In the genomic region with DNA sequence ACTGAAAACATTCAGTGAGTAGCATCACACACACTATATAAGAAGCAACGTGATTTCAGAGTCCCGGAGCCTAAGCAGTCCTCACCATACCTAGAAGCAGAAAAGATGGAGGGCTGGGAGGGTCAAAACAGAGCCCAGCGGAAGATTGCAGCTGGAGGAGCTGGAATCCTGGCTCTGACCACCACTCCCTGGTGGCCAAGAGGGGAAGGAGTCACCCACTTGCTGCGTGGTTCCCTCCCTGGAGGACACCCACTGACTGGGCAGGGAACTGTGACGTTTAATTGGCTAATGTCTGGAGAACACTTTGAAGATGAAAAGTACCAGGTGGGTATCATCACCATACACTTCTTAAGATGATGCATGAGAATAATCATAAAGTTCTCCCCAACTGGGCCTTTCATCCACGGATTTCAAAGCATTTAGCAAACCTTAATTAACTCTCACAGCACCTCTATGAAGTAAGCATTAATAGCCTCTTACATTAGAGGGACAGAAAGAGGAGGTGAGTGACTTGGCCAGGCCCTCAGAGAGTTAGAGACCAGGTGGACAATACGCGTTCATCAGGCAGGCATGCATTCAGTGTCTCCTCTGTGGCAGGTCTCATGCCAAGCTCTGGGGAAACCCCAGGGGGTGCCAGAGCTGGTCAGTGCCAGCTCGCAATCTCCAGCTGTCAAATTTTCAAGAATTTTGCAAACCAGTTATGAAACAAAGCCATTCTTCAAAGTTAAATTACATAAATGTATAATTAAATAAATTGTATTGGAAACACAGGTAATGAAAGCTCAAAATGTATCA, we compare ENCODE assay signal across 27 cellular contexts.
"Had no signal": no experiment of that assay in that cellular context is flagged by ENCODE, and none has a peak within 500 bp of the region (broad histone marks: within the 10 kb centered on the region; RNA-seq: fewer than 3 reads in every experiment).

No MANE protein-coding gene starts in this region.

- H3K27me3 Mint-ChIP-seq: activated naive CD8-positive, alpha-beta T cell treated with anti-CD3 and anti-CD28 coated beads, Interleukin-2, amount 50 U/mL, for 24 hours had no signal

- H3K27ac ChIP-seq: esophagus squamous epithelium, parathyroid adenoma, transverse colon, uterus had no signal

- H3K27ac Mint-ChIP-seq: activated CD8-positive, alpha-beta T cell treated with anti-CD3 and anti-CD28 coated beads, Interleukin-2, amount 10 ng/mL, durations not matched to agents 7 days and 5 days; activated naive CD8-positive, alpha-beta T cell treated with anti-CD3 and anti-CD28 coated beads, Interleukin-2, amount 50 U/mL, for 24 hours; activated T-helper 1 cell treated with anti-CD3 and anti-CD28 coated beads, Interleukin-12 subunit alpha, Interleukin-12 subunit beta, Interleukin-2, Interleukin-4 antibody, amounts not matched to agents 30 ng/mL and 10 ng/mL and 1 ng/mL, durations not matched to agents 14 hours and 24 hours and 36 hours; mesothelial cell of epicardium; natural killer cell; stimulated activated naive B cell treated with anti-CD40 and anti-IgM and Interleukin-4, amounts not matched to agents 10 μg/mL and 1 μg/mL and 100 μg/mL, for 72 hours; T-helper 1 cell treated with Interleukin-12 subunit alpha and Interleukin-12 subunit beta and Interleukin-4 antibody, amounts not matched to agents 30 μg/mL and 1 μg/mL, for 36 hours had no signal

- H3K27me3 ChIP-seq: esophagus squamous epithelium, transverse colon, uterus had no signal

- H3K9me3 Mint-ChIP-seq: natural killer cell had no signal

- ATAC-seq: activated CD8-positive, alpha-beta T cell treated with anti-CD3 and anti-CD28 coated beads, Interleukin-2, amount 10 ng/mL, durations not matched to agents 7 days and 5 days; activated naive CD8-positive, alpha-beta T cell treated with anti-CD3 and anti-CD28 coated beads, Interleukin-2, amount 50 U/mL, for 24 hours; left lobe of liver; natural killer cell; sciatic nerve; stimulated activated naive B cell treated with anti-CD40 and anti-IgM and Interleukin-4, amounts not matched to agents 10 μg/mL and 1 μg/mL and 100 μg/mL, for 72 hours had no signal

- H3K9me3 ChIP-seq: esophagus squamous epithelium, transverse colon, uterus had no signal

- H3K36me3 ChIP-seq: esophagus squamous epithelium, transverse colon, uterus had no signal

- H3K4me3 ChIP-seq: esophagus squamous epithelium, smooth muscle cell, transverse colon, uterus had no signal

- H3K4me1 Mint-ChIP-seq: activated naive CD8-positive, alpha-beta T cell treated with anti-CD3 and anti-CD28 coated beads, Interleukin-2, amount 50 U/mL, for 24 hours; natural killer cell; stimulated activated naive B cell treated with anti-CD40 and anti-IgM and Interleukin-4, amounts not matched to agents 10 μg/mL and 1 μg/mL and 100 μg/mL, for 72 hours had no signal

- H3K4me3 Mint-ChIP-seq: activated CD8-positive, alpha-beta T cell treated with anti-CD3 and anti-CD28 coated beads, Interleukin-2, amount 10 ng/mL, durations not matched to agents 7 days and 5 days; activated naive CD8-positive, alpha-beta T cell treated with anti-CD3 and anti-CD28 coated beads, Interleukin-2, amount 50 U/mL, for 24 hours; activated T-helper 1 cell treated with anti-CD3 and anti-CD28 coated beads, Interleukin-12 subunit alpha, Interleukin-12 subunit beta, Interleukin-2, Interleukin-4 antibody, amounts not matched to agents 30 ng/mL and 10 ng/mL and 1 ng/mL, durations not matched to agents 14 hours and 24 hours and 36 hours; mesothelial cell of epicardium; natural killer cell; stimulated activated naive B cell treated with anti-CD40 and anti-IgM and Interleukin-4, amounts not matched to agents 10 μg/mL and 1 μg/mL and 100 μg/mL, for 72 hours; T-helper 1 cell treated with Interleukin-12 subunit alpha and Interleukin-12 subunit beta and Interleukin-4 antibody, amounts not matched to agents 30 μg/mL and 1 μg/mL, for 36 hours had no signal

- H3K4me2 ChIP-seq: smooth muscle cell had no signal

- DNase-seq: activated CD4-positive, alpha-beta T cell treated with anti-CD3 and anti-CD28 coated beads, Interleukin-2, amount 50 U/mL, for 1 hour; activated CD4-positive, CD25-positive, alpha-beta regulatory T cell treated with anti-CD3 and anti-CD28 coated beads, Interleukin-2, amount 50 U/mL, for 72 hours; activated CD8-positive, alpha-beta T cell treated with anti-CD3 and anti-CD28 coated beads, Interleukin-2, amount 10 ng/mL, durations not matched to agents 7 days and 5 days; activated gamma-delta T cell; activated naive CD4-positive, alpha-beta T cell treated with anti-CD3 and anti-CD28 coated beads, Interleukin-2, amount 50 U/mL, for 16 hours; activated naive CD8-positive, alpha-beta T cell treated with anti-CD3 and anti-CD28 coated beads, Interleukin-2, amount 50 U/mL, for 24 hours; central memory CD4-positive, alpha-beta T cell; dermis blood vessel endothelial cell; effector memory CD4-positive, alpha-beta T cell; esophagus squamous epithelium; foreskin fibroblast; kidney; natural killer cell; stimulated activated CD4-positive, alpha-beta T cell treated with anti-CD3 and anti-CD28 coated beads, Interleukin-15, amount 100 ng/mL, for 24 hours; stimulated activated CD4-positive, alpha-beta T cell treated with anti-CD3 and anti-CD28 coated beads, Interleukin-2, amount 100 ng/mL, for 48 hours; stimulated activated CD8-positive, alpha-beta memory T cell treated with anti-CD3 and anti-CD28 coated beads, Interleukin-4, amount 100 ng/mL, for 48 hours; stimulated activated naive B cell treated with anti-CD40 and anti-IgM and Interleukin-4, amounts not matched to agents 10 μg/mL and 1 μg/mL and 100 μg/mL, for 72 hours; T1000; transverse colon; uterus had no signal

- H3K4me1 ChIP-seq: esophagus squamous epithelium, parathyroid adenoma, transverse colon, uterus had no signal

- H3K9ac ChIP-seq: parathyroid adenoma had no signal

- H3K36me3 Mint-ChIP-seq: mesothelial cell of epicardium; natural killer cell; stimulated activated naive B cell treated with anti-CD40 and anti-IgM and Interleukin-4, amounts not matched to agents 10 μg/mL and 1 μg/mL and 100 μg/mL, for 72 hours had no signal

- H2AFZ ChIP-seq: parathyroid adenoma had no signal

- H3K79me2 ChIP-seq: parathyroid adenoma had no signal
